In genomic region chr11:841981-842369, GRCh38 we compare ENCODE assay signal across 8 cellular contexts. TPM values are rescaled to one million over a fixed set of nuclear protein-coding genes. Genes with fewer than 3 reads are reported as not detected.
DNase-seq lines count a peak whose midpoint lies in the region; ATAC-seq and TF ChIP-seq lines count a peak whose summit lies in the region.

No MANE protein-coding gene starts in this region.

- peaks cover 31% of the 10 kb centered on the region for H3K79me2 ChIP-seq in MM.1S (ENCODE audit: low read length)

- H3K36me3 Mint-ChIP-seq in naive thymus-derived CD4-positive, alpha-beta T cell = peaks cover 0 to 4% (median 0%) of the 10 kb centered on the region in 5 donors

- intact Hi-C loops in Right ventricle myocardium inferior (cut with DNase I) (loop anchor here (5.0 kb wide), 3 partner anchors 35 to 85 kb away; partner anchors contain the start of genes AP2A2, CHID1, PIDD1 and RPLP2), cardiac septum (cut with DNase I) (loop anchor here (5.0 kb wide), 1 partner anchor 35 kb away; the partner anchor contains the start of genes PIDD1 and RPLP2), dorsolateral prefrontal cortex (cut with DNase I) (loop anchor here (2.0 to 10.0 kb wide), 3 partner anchors 31 to 133 kb away; partner anchors contain the start of gene AP2A2 (in 1 of the 2))
- intact Hi-C loops in naive thymus-derived CD4-positive, alpha-beta T cell (cut with micrococcal nuclease) = loop anchor here (1.0 to 10.0 kb wide), 8 partner anchors 10 to 543 kb away; partner anchors contain the start of genes AP2A2 (in 2 of the 2), BRSK2 (in 1 of the 2), CD151 (in 1 of the 2) and CRACR2B (in 1 of the 2)

- H3K4me1 Mint-ChIP-seq in naive thymus-derived CD4-positive, alpha-beta T cell = peaks cover 5 to 36% (median 19%) of the 10 kb centered on the region in 7 donors

- peak overlapping the region; percentile 95 for H3K9ac ChIP-seq in MM.1S (ENCODE audit: low read length)

- H3K4me3 Mint-ChIP-seq in naive thymus-derived CD4-positive, alpha-beta T cell = peak overlapping the region; percentile 74 to 88 (median 86)

- CTCF ChIA-PET in naive thymus-derived CD4-positive, alpha-beta T cell (lab: Charles Lee) = no interaction called here

- no peak for DNase-seq in Right ventricle myocardium inferior (ENCODE audit: missing footprints)
- no peak for DNase-seq in cardiac septum (ENCODE audit: low spot score)
- DNase-seq in MM.1S = no peak
- no peak for DNase-seq in dorsolateral prefrontal cortex
- no peak for DNase-seq in naive thymus-derived CD4-positive, alpha-beta T cell
- DNase-seq in NCI-H2171 (lab: John Stamatoyannopoulos, UW) = no peak
- DNase-seq in MV-4-11 (lab: John Stamatoyannopoulos, UW) = no peak
- DNase-seq in superior temporal gyrus (ENCODE audit: extremely low spot score) = no peak

- H3K36me3 ChIP-seq in MM.1S (replicated peaks; ENCODE audit: insufficient read depth, low read length) = 0 out of 2 replicates have a peak, but pooled peaks cover 4% of the 10 kb centered on the region
- H3K36me3 ChIP-seq in naive thymus-derived CD4-positive, alpha-beta T cell (ENCODE audit: control insufficient read depth in 2 of 3, insufficient read depth in 3 of 3, low read length in 3 of 3) = peaks cover 0 to 36% (median 0%) of the 10 kb centered on the region in 3 experiments

- peaks cover 10% of the 10 kb centered on the region for H3K4me1 ChIP-seq in MM.1S (ENCODE audit: low read length)
- H3K4me1 ChIP-seq in naive thymus-derived CD4-positive, alpha-beta T cell (ENCODE audit: control insufficient read depth in 2 of 2, insufficient read depth in 2 of 2, low read length in 2 of 2) = peaks cover 16 to 21% of the 10 kb centered on the region in 2 donors

- TF ChIP-seq CTCF in MM.1S (IDR thresholded peaks at IDR 0.05; ENCODE audit: low read length) (no peak), dorsolateral prefrontal cortex (IDR thresholded peaks at IDR 0.05 in 54 of 56, conservative IDR thresholded peaks at IDR 0.05 in 2 of 56; ENCODE audit: low read depth in 1 of 56, partially characterized antibody in 56 of 56) (peak in 1 of 56 donors; percentile 4)

- H3K27me3 Mint-ChIP-seq in naive thymus-derived CD4-positive, alpha-beta T cell = peaks cover 0 to 2% (median 0%) of the 10 kb centered on the region in 5 donors

- H3K27me3 ChIP-seq in MM.1S (replicated peaks; ENCODE audit: insufficient read depth, low read length) (peaks cover 37% of the 10 kb centered on the region), dorsolateral prefrontal cortex (peaks cover 0 to 3% (median 0%) of the 10 kb centered on the region in 45 donors)
- H3K27me3 ChIP-seq in naive thymus-derived CD4-positive, alpha-beta T cell (ENCODE audit: control insufficient read depth in 2 of 2, insufficient read depth in 2 of 2, low read length in 2 of 2) = no peaks in the 10 kb centered on the region

- peak; percentile 0 for ATAC-seq in Right ventricle myocardium inferior
- ATAC-seq in naive thymus-derived CD4-positive, alpha-beta T cell = peak; percentile 35

- no peaks in the 10 kb centered on the region for H3K9me3 ChIP-seq in MM.1S (replicated peaks; ENCODE audit: insufficient read depth, low read length)
- no peaks in the 10 kb centered on the region for H3K9me3 ChIP-seq in naive thymus-derived CD4-positive, alpha-beta T cell (ENCODE audit: control insufficient read depth in 2 of 3, low read length in 3 of 3)

- POLR2A ChIA-PET in naive thymus-derived CD4-positive, alpha-beta T cell (lab: Charles Lee) = interaction anchor here (1.5 to 5.2 kb wide), 4 partner anchors 9 to 38 kb away, joined by 6 to 36 read pairs (median 22); partner anchors contain the start of genes CD151, CRACR2B, PIDD1 and PNPLA2

- no peaks in the 10 kb centered on the region for H3K9me3 Mint-ChIP-seq in naive thymus-derived CD4-positive, alpha-beta T cell

- H3K27ac ChIP-seq in MM.1S (ENCODE audit: low read length) (no peak overlapping the region; the same call in 1 of the 2 replicates), dorsolateral prefrontal cortex (peak overlapping the region in 56 of 59 donors; percentile 70 to 99 (median 97))
- H3K27ac ChIP-seq in naive thymus-derived CD4-positive, alpha-beta T cell (ENCODE audit: low read depth, low read length) = peak overlapping the region; percentile 89

- peak overlapping the region; percentile 99 for H3K4me3 ChIP-seq in MM.1S (ENCODE audit: low read length)
- peak overlapping the region; percentile 71 to 100 (median 95) for H3K4me3 ChIP-seq in dorsolateral prefrontal cortex
- peak overlapping the region; percentile 83 for H3K4me3 ChIP-seq in naive thymus-derived CD4-positive, alpha-beta T cell (ENCODE audit: low read length)

- H3F3A ChIP-seq in MM.1S (ENCODE audit: insufficient read depth, low read length) = no peaks in the 10 kb centered on the region

- peak overlapping the region; percentile 92; the same call in 1 of the 2 replicates for H3K4me2 ChIP-seq in MM.1S (ENCODE audit: low read depth, low read length)

- H4K20me1 ChIP-seq in MM.1S (ENCODE audit: insufficient read depth, low read length) = peaks cover 9% of the 10 kb centered on the region

- H3K27ac Mint-ChIP-seq in naive thymus-derived CD4-positive, alpha-beta T cell = peak overlapping the region; percentile 28 to 89 (median 63)

- peak overlapping the region; percentile 63; the same call in 1 of the 2 replicates for H2AFZ ChIP-seq in MM.1S (ENCODE audit: low read length)

- H3K9me2 ChIP-seq in MM.1S (replicated peaks; ENCODE audit: insufficient read depth, low read length) = no peaks in the 10 kb centered on the region

RNA-seq across cellular contexts. Expression of gene POLR2L, which starts 0.4 kb away (rescaled TPM):
- total RNA-seq in Right ventricle myocardium inferior (298 TPM), cardiac septum (202 TPM), dorsolateral prefrontal cortex (10 to 100 TPM; 37.4 to 86.4 (median 53.8) TPM)
- total RNA-seq in naive thymus-derived CD4-positive, alpha-beta T cell = 10 to 100 TPM; 31.2 to 93.3 (median 44.9) TPM
- polyA plus RNA-seq in naive thymus-derived CD4-positive, alpha-beta T cell = 10 to 100 TPM; 55.9 to 83.1 TPM

RNA-seq across cellular contexts. Expression of gene TSPAN4, which starts 0.7 kb away (rescaled TPM):
- total RNA-seq in Right ventricle myocardium inferior = 43.8 TPM
- total RNA-seq in cardiac septum = 27.9 TPM
- 10 to 100 TPM in 76 of 120 experiments, 1 to 10 TPM in 44; 5.9 to 25.0 (median 10.9) TPM for total RNA-seq in dorsolateral prefrontal cortex
- total RNA-seq in naive thymus-derived CD4-positive, alpha-beta T cell = 10 to 100 TPM in 1 of 5 experiments, 1 to 10 TPM in 4; 4.8 to 12.6 (median 6.6) TPM
- polyA plus RNA-seq in naive thymus-derived CD4-positive, alpha-beta T cell = 1 to 10 TPM; 4.1 to 4.7 TPM

RNA-seq across cellular contexts. Expression of gene CD151, which starts 9.2 kb away (rescaled TPM):
- total RNA-seq in Right ventricle myocardium inferior (462 TPM), cardiac septum (625 TPM), dorsolateral prefrontal cortex (100 to 1,000 TPM in 1 of 120 experiments, 10 to 100 TPM in 119; 20.0 to 110 (median 44.8) TPM)
- total RNA-seq in naive thymus-derived CD4-positive, alpha-beta T cell = 10 to 100 TPM in 3 of 5 experiments, 1 to 10 TPM in 2; 6.6 to 62.9 (median 18.5) TPM
- polyA plus RNA-seq in naive thymus-derived CD4-positive, alpha-beta T cell = 1 to 10 TPM; 4.0 to 7.2 TPM

RNA-seq across cellular contexts. Expression of gene CRACR2B, which starts 14.3 kb away (rescaled TPM):
- total RNA-seq in Right ventricle myocardium inferior = 24.3 TPM
- total RNA-seq in cardiac septum = 12.2 TPM
- total RNA-seq in dorsolateral prefrontal cortex = 1 to 10 TPM in 114 of 120 experiments, under 1 TPM in 6; 0.59 to 7.9 (median 2.4) TPM
- 1 to 10 TPM in 3 of 5 experiments, under 1 TPM in 1, not detected in 1; 0.62 to 3.9 (median 2.0) TPM for total RNA-seq in naive thymus-derived CD4-positive, alpha-beta T cell
- polyA plus RNA-seq in naive thymus-derived CD4-positive, alpha-beta T cell = not detected

RNA-seq across cellular contexts. Expression of gene PNPLA2, which starts 23.3 kb away (rescaled TPM):
- total RNA-seq in Right ventricle myocardium inferior (321 TPM), cardiac septum (209 TPM), dorsolateral prefrontal cortex (100 to 1,000 TPM in 4 of 120 experiments, 10 to 100 TPM in 116; 45.8 to 113 (median 69.3) TPM)
- total RNA-seq in naive thymus-derived CD4-positive, alpha-beta T cell = 100 to 1,000 TPM in 4 of 5 experiments, 10 to 100 TPM in 1; 60.1 to 237 (median 205) TPM
- 10 to 100 TPM; 26.0 to 40.4 TPM for polyA plus RNA-seq in naive thymus-derived CD4-positive, alpha-beta T cell
